Comparison of ENCODE assay signal across 18 cellular contexts in genomic region chr2:2788076-2788475, GRCh38.
A peak's percentile ranks its signal among the peaks of the same experiment; 100 is the strongest.
DNase-seq lines count a peak whose midpoint lies in the region.
"Had no signal": no experiment of that assay in that cellular context is flagged by ENCODE, and none has a peak within 500 bp of the region (broad histone marks: within the 10 kb centered on the region; RNA-seq: fewer than 3 reads in every experiment).

No MANE protein-coding gene starts in this region.

- no peaks in the 10 kb centered on the region for H3K9me3 Mint-ChIP-seq in activated CD4-positive, alpha-beta T cell treated with anti-CD3 and anti-CD28 coated beads, Interleukin-2, amount 10 ng/mL, durations not matched to agents 24 days and 14 days
- H3K9me3 Mint-ChIP-seq in CD8-positive, alpha-beta memory T cell, result peaks cover 0 to 4% (median 0%) of the 10 kb centered on the region in 5 donors
- H3K9me3 Mint-ChIP-seq: dendritic cell treated with granulocyte-macrophage colony-stimulating factor and Interleukin-4, amounts not matched to agents 40 ng/mL and 50 ng/mL, for 4 days had no signal

- peak overlapping the region; percentile 25 for H3K4me3 ChIP-seq in HUES6 (ENCODE audit: low read depth, low read length)
- H3K4me3 ChIP-seq in CD8-positive, alpha-beta memory T cell (ENCODE audit: low read length), result no peak overlapping the region
- H3K4me3 ChIP-seq: GM23248, pancreas, SJSA1, suprapubic skin had no signal

- intact Hi-C loops in activated CD4-positive, alpha-beta T cell treated with anti-CD3 and anti-CD28 coated beads, Interleukin-2, amount 10 ng/mL, durations not matched to agents 24 days and 14 days (cut with micrococcal nuclease), result no loop called here

- no peaks in the 10 kb centered on the region for H3K9me3 ChIP-seq in HUES6 (ENCODE audit: control insufficient read depth, insufficient read depth, low read depth, low read length)
- no peaks in the 10 kb centered on the region for H3K9me3 ChIP-seq in CD8-positive, alpha-beta memory T cell (ENCODE audit: low read length)
- H3K9me3 ChIP-seq: pancreas, suprapubic skin had no signal

- H3K36me3 ChIP-seq in HUES6 (ENCODE audit: control insufficient read depth, insufficient read depth, low read length), result no peaks in the 10 kb centered on the region
- no peaks in the 10 kb centered on the region for H3K36me3 ChIP-seq in CD8-positive, alpha-beta memory T cell (ENCODE audit: insufficient read depth, low read length)
- H3K36me3 ChIP-seq: pancreas, SJSA1, suprapubic skin had no signal

- peaks cover 3% of the 10 kb centered on the region; the same call in 1 of the 2 replicates for H3K27me3 ChIP-seq in HUES6 (ENCODE audit: control insufficient read depth, insufficient read depth, low read length)
- no peaks in the 10 kb centered on the region for H3K27me3 ChIP-seq in CD8-positive, alpha-beta memory T cell (ENCODE audit: insufficient read depth, low read length, poor library complexity, severe bottlenecking)
- H3K27me3 ChIP-seq: pancreas, SJSA1 had no signal

- no peak overlapping the region for H3K4me3 Mint-ChIP-seq in activated CD4-positive, alpha-beta T cell treated with anti-CD3 and anti-CD28 coated beads, Interleukin-2, amount 10 ng/mL, durations not matched to agents 24 days and 14 days
- no peak overlapping the region for H3K4me3 Mint-ChIP-seq in CD8-positive, alpha-beta memory T cell
- H3K4me3 Mint-ChIP-seq: activated CD4-positive, alpha-beta T cell treated with anti-CD3 and anti-CD28 coated beads for 36 hours; activated naive CD4-positive, alpha-beta T cell treated with anti-CD3 and anti-CD28 coated beads, Interleukin-2, amount 50 U/mL, for 24 hours; dendritic cell treated with granulocyte-macrophage colony-stimulating factor and Interleukin-4, amounts not matched to agents 40 ng/mL and 50 ng/mL, for 4 days had no signal

- no peaks in the 10 kb centered on the region for H3K27me3 Mint-ChIP-seq in activated CD4-positive, alpha-beta T cell treated with anti-CD3 and anti-CD28 coated beads, Interleukin-2, amount 10 ng/mL, durations not matched to agents 24 days and 14 days
- peaks cover 7% of the 10 kb centered on the region in 2 donors for H3K27me3 Mint-ChIP-seq in CD8-positive, alpha-beta memory T cell
- H3K27me3 Mint-ChIP-seq: dendritic cell treated with granulocyte-macrophage colony-stimulating factor and Interleukin-4, amounts not matched to agents 40 ng/mL and 50 ng/mL, for 4 days had no signal

- H3K27ac ChIP-seq in HUES6 (ENCODE audit: low read depth, low read length), result peak overlapping the region; percentile 89
- no peak overlapping the region for H3K27ac ChIP-seq in CD8-positive, alpha-beta memory T cell (ENCODE audit: low read depth, low read length)
- H3K27ac ChIP-seq: GM23248, pancreas, SJSA1, suprapubic skin had no signal

- CTCF ChIA-PET in CD8-positive, alpha-beta memory T cell (lab: Charles Lee), result no interaction called here

- H3K4me1 Mint-ChIP-seq in activated CD4-positive, alpha-beta T cell treated with anti-CD3 and anti-CD28 coated beads, Interleukin-2, amount 10 ng/mL, durations not matched to agents 24 days and 14 days, result no peaks in the 10 kb centered on the region
- no peaks in the 10 kb centered on the region for H3K4me1 Mint-ChIP-seq in CD8-positive, alpha-beta memory T cell
- H3K4me1 Mint-ChIP-seq: activated CD4-positive, alpha-beta T cell treated with anti-CD3 and anti-CD28 coated beads for 36 hours; activated naive CD4-positive, alpha-beta T cell treated with anti-CD3 and anti-CD28 coated beads, Interleukin-2, amount 50 U/mL, for 24 hours had no signal

- peaks cover 25% of the 10 kb centered on the region for H3K4me1 ChIP-seq in HUES6 (ENCODE audit: control insufficient read depth, insufficient read depth, low read length)
- H3K4me1 ChIP-seq in CD8-positive, alpha-beta memory T cell (ENCODE audit: insufficient read depth, low read length), result no peaks in the 10 kb centered on the region
- H3K4me1 ChIP-seq: pancreas, SJSA1, suprapubic skin had no signal

- no peak overlapping the region for H3K27ac Mint-ChIP-seq in activated CD4-positive, alpha-beta T cell treated with anti-CD3 and anti-CD28 coated beads, Interleukin-2, amount 10 ng/mL, durations not matched to agents 24 days and 14 days
- H3K27ac Mint-ChIP-seq in CD8-positive, alpha-beta memory T cell, result no peak overlapping the region
- H3K27ac Mint-ChIP-seq: activated CD4-positive, alpha-beta T cell treated with anti-CD3 and anti-CD28 coated beads for 36 hours; activated naive CD4-positive, alpha-beta T cell treated with anti-CD3 and anti-CD28 coated beads, Interleukin-2, amount 50 U/mL, for 24 hours; dendritic cell treated with granulocyte-macrophage colony-stimulating factor and Interleukin-4, amounts not matched to agents 40 ng/mL and 50 ng/mL, for 4 days had no signal

- DNase-seq in DMS153 (lab: John Stamatoyannopoulos, UW) (peak; percentile 48), NCI-H2196 treated with DMSO at 0.1 percent for 48 hours (lab: John Stamatoyannopoulos, UW; ENCODE audit: unreplicated experiment) (peak; percentile 11), iPS DF 4.7 (ENCODE audit: extremely low read depth, low spot score) (peak; percentile 58), amygdala (lab: John Stamatoyannopoulos, UW) (no peak), NCI-H1048 (lab: John Stamatoyannopoulos, UW) (no peak)
- no peak for DNase-seq in activated CD4-positive, alpha-beta T cell treated with anti-CD3 and anti-CD28 coated beads, Interleukin-2, amount 10 ng/mL, durations not matched to agents 24 days and 14 days
- no peak for DNase-seq in CD8-positive, alpha-beta memory T cell
- DNase-seq: activated CD4-positive, alpha-beta T cell treated with anti-CD3 and anti-CD28 coated beads for 36 hours; activated CD8-positive, alpha-beta memory T cell treated with anti-CD3 and anti-CD28 coated beads, Interleukin-2, amount 50 U/mL, for 4 hours; Calu3; GM23248; NCI-H226; pancreas had no signal

- POLR2A ChIA-PET in CD8-positive, alpha-beta memory T cell (lab: Charles Lee), result no interaction called here

- no peak overlapping the region for H3K9ac ChIP-seq in HUES6 (ENCODE audit: low read length)
- H3K9ac ChIP-seq: GM23248 had no signal

- H3K36me3 Mint-ChIP-seq in activated CD4-positive, alpha-beta T cell treated with anti-CD3 and anti-CD28 coated beads, Interleukin-2, amount 10 ng/mL, durations not matched to agents 24 days and 14 days (ENCODE audit: low read depth), result no peaks in the 10 kb centered on the region
- H3K36me3 Mint-ChIP-seq in CD8-positive, alpha-beta memory T cell, result no peaks in the 10 kb centered on the region
- H3K36me3 Mint-ChIP-seq: activated naive CD4-positive, alpha-beta T cell treated with anti-CD3 and anti-CD28 coated beads, Interleukin-2, amount 50 U/mL, for 24 hours had no signal

Comparison
In these comparisons a context has a peak if more than half of its experiments do, and no peak if none do; other contexts are left out.
1. DNase-seq: peak in DMS153 (single experiment), NCI-H2196 treated with DMSO at 0.1 percent for 48 hours (single experiment) and iPS DF 4.7 (single experiment); none in amygdala (0 of 56), NCI-H1048 (single experiment), activated CD4-positive, alpha-beta T cell treated with anti-CD3 and anti-CD28 coated beads, Interleukin-2, amount 10 ng/mL, durations not matched to agents 24 days and 14 days (single experiment) and CD8-positive, alpha-beta memory T cell (0 of 5).